Comparison of ENCODE assay signal across 16 cellular contexts in genomic region chr4:149164282-149164681, GRCh38.
DNase-seq lines count a peak whose midpoint lies in the region; ATAC-seq and TF ChIP-seq lines count a peak whose summit lies in the region.
"Had no signal": no experiment of that assay in that cellular context is flagged by ENCODE, and none has a peak within 500 bp of the region (broad histone marks: within the 10 kb centered on the region; RNA-seq: fewer than 3 reads in every experiment).

No MANE protein-coding gene starts in this region.

- H2BK12ac ChIP-seq in H9 (ENCODE audit: insufficient read length, low read depth, low read length): no peak overlapping the region

- H3K4me2 ChIP-seq in H9 (ENCODE audit: insufficient read depth, insufficient read length, low read length): no peak overlapping the region

- H3K9ac ChIP-seq in H9 (ENCODE audit: extremely low read depth, insufficient read length, low read length): no peak overlapping the region
- H3K9ac ChIP-seq: parathyroid adenoma had no signal

- H2BK15ac ChIP-seq in H9 (ENCODE audit: low read depth, low read length): no peak overlapping the region

- no CpG with 5 or more reads among the region's 3 CpGs for WGBS in H9 (ENCODE audit: extremely low coverage, insufficient read length, low lambda C conversion rate)

- no peak overlapping the region for H4K8ac ChIP-seq in H9 (replicated peaks; ENCODE audit: insufficient read length, low read depth, low read length)

- peak overlapping the region; percentile 24 to 88 (median 63); a peak in 5 of 7 replicates for H3K27ac Mint-ChIP-seq in H9
- H3K27ac Mint-ChIP-seq in activated CD4-positive, alpha-beta T cell treated with anti-CD3 and anti-CD28 coated beads for 36 hours: no peak overlapping the region
- H3K27ac Mint-ChIP-seq: activated T-helper 17 cell treated with anti-CD3 and anti-CD28 coated beads, Interleukin-2, amount 50 U/mL, for 72 hours; stimulated activated naive CD8-positive, alpha-beta T cell treated with anti-CD3 and anti-CD28 coated beads, Interleukin-15, Interleukin-2, amounts not matched to agents 100 ng/mL and 50 ng/mL, for 24 hours had no signal

- H3K27me3 ChIP-seq in H9 (ENCODE audit: insufficient read depth, low read length): no peaks in the 10 kb centered on the region
- H3K27me3 ChIP-seq: foreskin keratinocyte had no signal

- POLR2A ChIA-PET in activated CD4-positive, alpha-beta T cell treated with anti-CD3 and anti-CD28 coated beads for 36 hours (lab: Charles Lee): no interaction called here

- no peaks in the 10 kb centered on the region for H3K27me3 Mint-ChIP-seq in H9 (ENCODE audit: low read depth)
- H3K27me3 Mint-ChIP-seq in activated CD4-positive, alpha-beta T cell treated with anti-CD3 and anti-CD28 coated beads for 36 hours: no peaks in the 10 kb centered on the region
- H3K27me3 Mint-ChIP-seq: activated T-helper 17 cell treated with anti-CD3 and anti-CD28 coated beads, Interleukin-2, amount 50 U/mL, for 72 hours; central memory CD8-positive, alpha-beta T cell; stimulated activated naive CD8-positive, alpha-beta T cell treated with anti-CD3 and anti-CD28 coated beads, Interleukin-15, Interleukin-2, amounts not matched to agents 100 ng/mL and 50 ng/mL, for 24 hours had no signal

- H2AFZ ChIP-seq in H9 (ENCODE audit: low read length): no peak overlapping the region
- H2AFZ ChIP-seq: parathyroid adenoma had no signal

- H2BK20ac ChIP-seq in H9 (ENCODE audit: low read depth, low read length, poor library complexity, severe bottlenecking): no peak overlapping the region

- peak; percentile 52 for DNase-seq in H9
- peak; percentile 93 for DNase-seq in amniotic epithelial cell (ENCODE audit: low read depth)
- peak; percentile 19 for DNase-seq in iPS DF 4.7 (ENCODE audit: extremely low read depth, low spot score)
- DNase-seq in NCI-H510A treated with DMSO at 0.1 percent for 48 hours (lab: John Stamatoyannopoulos, UW): no peak
- DNase-seq in DMS 273 treated with DMSO at 0.1 percent for 48 hours (lab: John Stamatoyannopoulos, UW): no peak
- DNase-seq in activated CD4-positive, alpha-beta T cell treated with anti-CD3 and anti-CD28 coated beads for 36 hours: no peak
- DNase-seq: activated CD4-positive, alpha-beta T cell treated with anti-CD3 and anti-CD28 coated beads for 4 hours; left ventricle myocardium inferior; NCI-H1417; NCI-H82 had no signal

- intact Hi-C loops in activated CD4-positive, alpha-beta T cell treated with anti-CD3 and anti-CD28 coated beads for 36 hours (cut with DNase I, micrococcal nuclease): no loop called here

- H3K4me1 ChIP-seq in H9 (ENCODE audit: insufficient read depth, low read length): peaks cover 3% of the 10 kb centered on the region; the same call in 1 of the 2 replicates
- H3K4me1 ChIP-seq: foreskin keratinocyte, parathyroid adenoma had no signal

- ATAC-seq in HG03135 (IDR thresholded peaks at IDR 0.05; ENCODE audit: unreplicated experiment): no peak
- no peak for ATAC-seq in activated CD4-positive, alpha-beta T cell treated with anti-CD3 and anti-CD28 coated beads for 36 hours
- ATAC-seq: activated T-helper 17 cell treated with anti-CD3 and anti-CD28 coated beads, Interleukin-2, amount 50 U/mL, for 72 hours; foreskin keratinocyte had no signal

- H2BK5ac ChIP-seq in H9 (ENCODE audit: insufficient read length, low read length): no peak overlapping the region

- H2BK120ac ChIP-seq in H9 (ENCODE audit: low read depth, low read length, poor library complexity, severe bottlenecking): no peak overlapping the region

- H3K79me2 ChIP-seq in H9 (ENCODE audit: insufficient read depth, low read length): no peaks in the 10 kb centered on the region
- H3K79me2 ChIP-seq: parathyroid adenoma had no signal

- H3K36me3 Mint-ChIP-seq in H9 (ENCODE audit: insufficient read depth in 1 of 3, low read depth in 3 of 3): no peaks in the 10 kb centered on the region
- H3K36me3 Mint-ChIP-seq in activated CD4-positive, alpha-beta T cell treated with anti-CD3 and anti-CD28 coated beads for 36 hours (ENCODE audit: low read depth): no peaks in the 10 kb centered on the region

- no peaks in the 10 kb centered on the region for H4K20me1 ChIP-seq in H9 (ENCODE audit: control insufficient read depth, insufficient read depth, insufficient read length)

- H3K18ac ChIP-seq in H9 (ENCODE audit: insufficient read length, low read depth, low read length): no peak overlapping the region

- CTCF ChIA-PET in activated CD4-positive, alpha-beta T cell treated with anti-CD3 and anti-CD28 coated beads for 36 hours (lab: Charles Lee): no interaction called here

- no peak overlapping the region for H3K27ac ChIP-seq in H9 (ENCODE audit: insufficient read length, low read depth, low read length)
- H3K27ac ChIP-seq: foreskin keratinocyte, left ventricle myocardium inferior, parathyroid adenoma had no signal

- peaks cover 23 to 28% of the 10 kb centered on the region in 2 experiments for H3K4me1 Mint-ChIP-seq in H9
- H3K4me1 Mint-ChIP-seq in activated CD4-positive, alpha-beta T cell treated with anti-CD3 and anti-CD28 coated beads for 36 hours: no peaks in the 10 kb centered on the region
- H3K4me1 Mint-ChIP-seq: activated T-helper 17 cell treated with anti-CD3 and anti-CD28 coated beads, Interleukin-2, amount 50 U/mL, for 72 hours; central memory CD8-positive, alpha-beta T cell had no signal

- H3K23ac ChIP-seq in H9 (ENCODE audit: insufficient read length, low read depth, low read length): no peak overlapping the region

- no peak overlapping the region for H3K14ac ChIP-seq in H9 (ENCODE audit: insufficient read depth, low read length)

- H3K79me1 ChIP-seq in H9 (ENCODE audit: insufficient read depth, low read depth, low read length, poor library complexity, severe bottlenecking): no peaks in the 10 kb centered on the region

- H3K9me3 ChIP-seq in H9 (ENCODE audit: control insufficient read depth, low read depth, low read length): no peaks in the 10 kb centered on the region
- H3K9me3 ChIP-seq: left ventricle myocardium inferior had no signal

- no peak overlapping the region for H3K4me3 Mint-ChIP-seq in H9
- no peak overlapping the region for H3K4me3 Mint-ChIP-seq in activated CD4-positive, alpha-beta T cell treated with anti-CD3 and anti-CD28 coated beads for 36 hours
- H3K4me3 Mint-ChIP-seq: activated T-helper 17 cell treated with anti-CD3 and anti-CD28 coated beads, Interleukin-2, amount 50 U/mL, for 72 hours; central memory CD8-positive, alpha-beta T cell; stimulated activated naive CD8-positive, alpha-beta T cell treated with anti-CD3 and anti-CD28 coated beads, Interleukin-15, Interleukin-2, amounts not matched to agents 100 ng/mL and 50 ng/mL, for 24 hours had no signal

- no peak overlapping the region for H4K5ac ChIP-seq in H9 (ENCODE audit: insufficient read length, low read depth, low read length)

- H3K23me2 ChIP-seq in H9 (ENCODE audit: insufficient read length, low read depth, low read length, poor library complexity, severe bottlenecking): no peaks in the 10 kb centered on the region

- no peak overlapping the region for H2AK5ac ChIP-seq in H9 (ENCODE audit: insufficient read length, low read length)

- H3K56ac ChIP-seq in H9 (ENCODE audit: insufficient read length, low read depth, low read length): no peak overlapping the region

- no peak overlapping the region for H3T11ph ChIP-seq in H9 (ENCODE audit: low read length)

- no peak for TF ChIP-seq CTCF in H9 (conservative IDR thresholded peaks at IDR 0.05)

- H3K4ac ChIP-seq in H9 (ENCODE audit: low read depth, low read length): no peak overlapping the region

- no peaks in the 10 kb centered on the region for H3K9me3 Mint-ChIP-seq in H9
- no peaks in the 10 kb centered on the region for H3K9me3 Mint-ChIP-seq in activated CD4-positive, alpha-beta T cell treated with anti-CD3 and anti-CD28 coated beads for 36 hours (ENCODE audit: low read depth)
- H3K9me3 Mint-ChIP-seq: activated T-helper 17 cell treated with anti-CD3 and anti-CD28 coated beads, Interleukin-2, amount 50 U/mL, for 72 hours; central memory CD8-positive, alpha-beta T cell; stimulated activated naive CD8-positive, alpha-beta T cell treated with anti-CD3 and anti-CD28 coated beads, Interleukin-15, Interleukin-2, amounts not matched to agents 100 ng/mL and 50 ng/mL, for 24 hours had no signal

- H4K91ac ChIP-seq in H9 (ENCODE audit: insufficient read length, low read depth, low read length): no peak overlapping the region

Comparison
In these comparisons a context has a peak if more than half of its experiments do, and no peak if none do; other contexts are left out.
1. DNase-seq: peak in H9 (single experiment), amniotic epithelial cell (single experiment) and iPS DF 4.7 (single experiment); none in NCI-H510A treated with DMSO at 0.1 percent for 48 hours (single experiment), DMS 273 treated with DMSO at 0.1 percent for 48 hours (single experiment) and activated CD4-positive, alpha-beta T cell treated with anti-CD3 and anti-CD28 coated beads for 36 hours (single experiment).